Comparison of ENCODE assay signal across 1 cellular context in genomic region chr22:29096736-29097669, GRCh38.
TF ChIP-seq lines count a peak whose summit lies in the region.

No MANE protein-coding gene starts in this region.

TF ChIP-seq in K562, 482 proteins besides CTCF, POLR2A, EP300 and RAD21 (continued from another document):
- TF ChIP-seq RBM15 (IDR thresholded peaks at IDR 0.05; ENCODE audit: insufficient read depth, low read length) (no peak), RFX7 (CRISPR knock-in tag; IDR thresholded peaks at IDR 0.05) (no peak), ZNF449 (CRISPR knock-in tag; IDR thresholded peaks at IDR 0.05) (peak; percentile 79; the same call in 1 of the 2 replicates), ZNF551 (CRISPR knock-in tag; IDR thresholded peaks at IDR 0.05) (no peak), FOXP4 (CRISPR knock-in tag; IDR thresholded peaks at IDR 0.05; ENCODE audit: borderline replicate concordance) (no peak), SMAD4 (CRISPR knock-in tag; conservative IDR thresholded peaks at IDR 0.05) (peak; percentile 76), EP400 (IDR thresholded peaks at IDR 0.05) (peak; percentile 38; the same call in 1 of the 2 replicates)
